8 cellular contexts compared by ENCODE assay signal in the genomic region with DNA sequence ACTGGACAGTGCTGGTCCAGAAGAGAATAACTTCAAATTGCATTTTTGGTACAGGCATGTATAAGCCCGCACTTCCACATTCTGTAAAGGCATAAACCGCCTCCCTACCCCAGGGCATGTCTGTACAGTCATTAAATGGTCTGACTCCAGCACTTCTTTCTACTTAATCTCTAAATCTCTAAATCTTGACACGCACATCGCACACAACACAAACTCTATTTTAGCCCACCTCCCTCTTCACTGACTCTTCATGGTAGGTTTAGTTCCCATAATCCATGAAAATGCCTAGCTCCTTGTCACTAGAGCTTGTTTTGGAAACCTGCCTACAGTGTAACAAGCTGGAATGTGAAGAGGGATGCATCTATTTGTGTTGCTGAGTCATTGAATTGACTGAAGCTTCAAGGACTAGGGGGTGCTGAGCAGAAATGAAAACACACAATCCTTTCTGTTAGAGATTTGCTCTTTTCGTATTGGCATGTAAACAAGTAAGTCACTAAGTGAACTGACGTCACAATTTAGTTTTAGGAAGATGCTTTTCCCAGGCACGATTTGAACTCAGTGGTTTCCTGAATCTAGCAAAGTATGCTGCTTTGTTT. TPM values are rescaled to one million over a fixed set of nuclear protein-coding genes. Genes with fewer than 3 reads are reported as not detected.
DNase-seq lines count a peak whose midpoint lies in the region; ATAC-seq and TF ChIP-seq lines count a peak whose summit lies in the region.

No MANE protein-coding gene starts in this region.

- TF ChIP-seq CTCF in RWPE2 (IDR thresholded peaks at IDR 0.05; ENCODE audit: poor library complexity, severe bottlenecking), result no peak
- no peak for TF ChIP-seq CTCF in right lobe of liver (IDR thresholded peaks at IDR 0.05)
- no peak for TF ChIP-seq CTCF in thyroid gland (IDR thresholded peaks at IDR 0.05)

- H3K27me3 ChIP-seq in RWPE2 (ENCODE audit: insufficient read depth, poor library complexity, severe bottlenecking) (no peaks in the 10 kb centered on the region), right lobe of liver (no peaks in the 10 kb centered on the region), thyroid gland (no peaks in the 10 kb centered on the region)

- H3K36me3 ChIP-seq in RWPE2 (ENCODE audit: low read depth) (peaks cover 10% of the 10 kb centered on the region; the same call in 1 of the 2 replicates), right lobe of liver (no peaks in the 10 kb centered on the region), thyroid gland (no peaks in the 10 kb centered on the region)

- TF ChIP-seq POLR2A in right lobe of liver (IDR thresholded peaks at IDR 0.05), result no peak
- TF ChIP-seq POLR2A in thyroid gland (IDR thresholded peaks at IDR 0.05), result peak in 1 of 2 donors; percentile 21

- H3K4me1 ChIP-seq in RWPE2 (ENCODE audit: insufficient read depth, poor library complexity, severe bottlenecking), result peaks cover 29% of the 10 kb centered on the region
- H3K4me1 ChIP-seq in right lobe of liver, result peaks cover 0 to 36% (median 10%) of the 10 kb centered on the region in 4 donors
- peaks cover 25 to 28% of the 10 kb centered on the region in 2 donors for H3K4me1 ChIP-seq in thyroid gland

- 36% methylated on average over 7 of the region's 7 CpGs for WGBS in right lobe of liver (ENCODE audit: insufficient coverage, low coverage, low lambda C conversion rate, missing lambda C conversion rate)
- 22 to 23% methylated on average over 7 of the region's 7 CpGs for WGBS in thyroid gland, 2 donors

- H3K27ac ChIP-seq in RWPE2 (ENCODE audit: poor library complexity, severe bottlenecking) (peak overlapping the region; percentile 94), right lobe of liver (peak overlapping the region in 2 of 3 donors; percentile 82 to 88), thyroid gland (peak overlapping the region; percentile 97 to 99 (median 98))

- H3K9me3 ChIP-seq in RWPE2 (ENCODE audit: severe bottlenecking), result no peaks in the 10 kb centered on the region
- H3K9me3 ChIP-seq in right lobe of liver, result no peaks in the 10 kb centered on the region
- no peaks in the 10 kb centered on the region for H3K9me3 ChIP-seq in thyroid gland

- intact Hi-C loops in right lobe of liver (cut with DNase I) (loop anchor here in 1 of 2 donors (10.0 kb wide), 1 partner anchor 73 kb away; no protein-coding TSS in a partner anchor), thyroid gland (cut with DNase I) (loop anchor here (5.0 kb wide), 2 partner anchors 36 to 81 kb away; a partner anchor contains a TSS)

- in situ Hi-C loops in KBM-7 (cut with MboI; ENCODE audit: low pct_unique_long_range_greater_than_20kb, low sequenced_read_pairs), result no loop called here

- H3K4me3 ChIP-seq in RWPE2 (ENCODE audit: severe bottlenecking) (peak overlapping the region; percentile 44), right lobe of liver (peak overlapping the region; percentile 72 to 88 (median 83)), thyroid gland (replicated peaks in 1 of 3) (peak overlapping the region in 1 of 3 donors; percentile 85)

- peak; percentile 29 for ATAC-seq in RWPE2 (ENCODE audit: low read depth)
- ATAC-seq in right lobe of liver, result peak; percentile 42 to 66 (median 50)
- ATAC-seq in GM21576 (IDR thresholded peaks at IDR 0.05; ENCODE audit: unreplicated experiment), result no peak

- DNase-seq in D341Med (ENCODE audit: low spot score) (peak; percentile 52), KBM-7 (peak; percentile 81), RWPE2 (ENCODE audit: low spot score) (no peak), dedifferentiated amniotic fluid mesenchymal stem cell (ENCODE audit: extremely low spot score) (peak; percentile 97), right lobe of liver (no peak), thyroid gland (peak; percentile 34)
- no peak for DNase-seq in activated CD8-positive, alpha-beta memory T cell treated with anti-CD3 and anti-CD28 coated beads for 24 hours

RNA-seq across cellular contexts. Expression of a gene that starts 1.6 kb away (rescaled TPM):
- total RNA-seq in right lobe of liver, result 10 to 100 TPM; 10.6 to 21.2 (median 13.2) TPM
- total RNA-seq in thyroid gland, result 10 to 100 TPM; 52.7 to 74.5 (median 59.0) TPM

Comparison
In these comparisons a context has a peak if more than half of its experiments do, and no peak if none do; other contexts are left out.
1. DNase-seq: peak in D341Med (single experiment), KBM-7 (single experiment), dedifferentiated amniotic fluid mesenchymal stem cell (single experiment) and thyroid gland (2 of 2); none in RWPE2 (single experiment), right lobe of liver (0 of 3) and activated CD8-positive, alpha-beta memory T cell treated with anti-CD3 and anti-CD28 coated beads for 24 hours (single experiment).
2. Peak in every context shown above with its lines, with median percentiles within 50 percentile points of each other: H3K27ac ChIP-seq.